Comparison of ENCODE assay signal across 18 cellular contexts in genomic region chr20:15763344-15763743, GRCh38.
"Had no signal": no experiment of that assay in that cellular context is flagged by ENCODE, and none has a peak within 500 bp of the region (broad histone marks: within the 10 kb centered on the region; RNA-seq: fewer than 3 reads in every experiment).

No MANE protein-coding gene starts in this region.

- H3K4me1 Mint-ChIP-seq: naive thymus-derived CD8-positive, alpha-beta T cell had no signal

- H3K36me3 Mint-ChIP-seq: activated naive CD4-positive, alpha-beta T cell treated with anti-CD3 and anti-CD28 coated beads, Interleukin-2, amount 50 U/mL, for 72 hours; naive thymus-derived CD8-positive, alpha-beta T cell; stimulated activated memory B cell treated with anti-CD40 and anti-IgM and Interleukin-4, amounts not matched to agents 10 μg/mL and 1 μg/mL and 100 μg/mL, for 72 hours had no signal

- H3K4me1 ChIP-seq: heart left ventricle, pancreas, spleen, upper lobe of right lung had no signal

- H3K27ac ChIP-seq: gastroesophageal sphincter, heart left ventricle, pancreas, sigmoid colon, spleen, upper lobe of right lung, VCaP had no signal

- H3K4me3 ChIP-seq: gastroesophageal sphincter, heart left ventricle, pancreas, sigmoid colon, spleen, upper lobe of right lung had no signal

- H3K9me3 Mint-ChIP-seq: stimulated activated memory B cell treated with anti-CD40 and anti-IgM and Interleukin-4, amounts not matched to agents 10 μg/mL and 1 μg/mL and 100 μg/mL, for 72 hours had no signal

- ATAC-seq: activated naive CD4-positive, alpha-beta T cell treated with anti-CD3 and anti-CD28 coated beads, Interleukin-2, amount 50 U/mL, for 72 hours; esophagus mucosa; gastroesophageal sphincter; heart left ventricle; naive thymus-derived CD8-positive, alpha-beta T cell; pancreas; stimulated activated memory B cell treated with anti-CD40 and anti-IgM and Interleukin-4, amounts not matched to agents 10 μg/mL and 1 μg/mL and 100 μg/mL, for 72 hours; upper lobe of right lung had no signal

- H3K4me3 Mint-ChIP-seq: naive thymus-derived CD8-positive, alpha-beta T cell; stimulated activated memory B cell treated with anti-CD40 and anti-IgM and Interleukin-4, amounts not matched to agents 10 μg/mL and 1 μg/mL and 100 μg/mL, for 72 hours had no signal

- H3K27me3 ChIP-seq: gastroesophageal sphincter, heart left ventricle, pancreas, sigmoid colon, spleen, upper lobe of right lung had no signal

- H3K27ac Mint-ChIP-seq: activated naive CD4-positive, alpha-beta T cell treated with anti-CD3 and anti-CD28 coated beads, Interleukin-2, amount 50 U/mL, for 72 hours; naive thymus-derived CD8-positive, alpha-beta T cell; stimulated activated memory B cell treated with anti-CD40 and anti-IgM and Interleukin-4, amounts not matched to agents 10 μg/mL and 1 μg/mL and 100 μg/mL, for 72 hours had no signal

- H3K27me3 Mint-ChIP-seq: stimulated activated memory B cell treated with anti-CD40 and anti-IgM and Interleukin-4, amounts not matched to agents 10 μg/mL and 1 μg/mL and 100 μg/mL, for 72 hours had no signal

- H3K36me3 ChIP-seq: gastroesophageal sphincter, heart left ventricle, pancreas, sigmoid colon, spleen, upper lobe of right lung had no signal

- H3K9me3 ChIP-seq: gastroesophageal sphincter, heart left ventricle, pancreas, sigmoid colon, spleen, upper lobe of right lung had no signal

- DNase-seq: activated CD4-positive, CD25-positive, alpha-beta regulatory T cell treated with anti-CD3 and anti-CD28 coated beads, Interleukin-2, amount 50 U/mL, for 72 hours; activated gamma-delta T cell; cortex of kidney; heart left ventricle; mesendoderm; naive thymus-derived CD8-positive, alpha-beta T cell; pancreas; sigmoid colon; spleen; stimulated activated CD4-positive, alpha-beta T cell treated with anti-CD3 and anti-CD28 coated beads, Interleukin-4, amount 100 ng/mL, for 4 hours; SW 1271; T-helper 2 cell; upper lobe of right lung had no signal
